Comparison of ENCODE assay signal across 1 cellular context in the genomic region with DNA sequence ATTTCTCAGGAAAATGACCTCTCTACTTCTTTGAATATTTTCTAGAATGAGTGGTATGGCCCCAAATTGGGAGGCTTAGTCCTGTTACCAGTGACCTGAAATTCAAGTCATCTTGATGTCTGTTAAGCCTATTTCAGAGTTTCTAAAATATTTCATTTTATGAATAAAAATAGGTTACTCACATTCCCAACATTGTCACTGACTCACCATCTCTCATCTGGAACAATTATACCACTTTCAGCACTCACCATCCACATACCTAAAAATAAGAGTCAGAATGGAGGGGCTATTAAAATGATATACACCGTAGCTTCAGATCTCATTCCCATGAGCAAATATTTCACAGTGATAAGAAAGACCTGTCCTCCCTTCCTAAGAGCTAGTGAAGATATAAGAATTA.
TF ChIP-seq lines count a peak whose summit lies in the region.

No MANE protein-coding gene starts in this region.

TF ChIP-seq in HepG2, 621 proteins besides CTCF, POLR2A, EP300 and RAD21 (continued from another document):
- TF ChIP-seq, protein P1, sequence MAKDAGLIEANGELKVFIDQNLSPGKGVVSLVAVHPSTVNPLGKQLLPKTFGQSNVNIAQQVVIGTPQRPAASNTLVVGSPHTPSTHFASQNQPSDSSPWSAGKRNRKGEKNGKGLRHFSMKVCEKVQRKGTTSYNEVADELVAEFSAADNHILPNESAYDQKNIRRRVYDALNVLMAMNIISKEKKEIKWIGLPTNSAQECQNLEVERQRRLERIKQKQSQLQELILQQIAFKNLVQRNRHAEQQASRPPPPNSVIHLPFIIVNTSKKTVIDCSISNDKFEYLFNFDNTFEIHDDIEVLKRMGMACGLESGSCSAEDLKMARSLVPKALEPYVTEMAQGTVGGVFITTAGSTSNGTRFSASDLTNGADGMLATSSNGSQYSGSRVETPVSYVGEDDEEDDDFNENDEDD (CRISPR knock-in tag; IDR thresholded peaks at IDR 0.05; ENCODE audit: borderline replicate concordance), result no peak
- TF ChIP-seq, protein P2, sequence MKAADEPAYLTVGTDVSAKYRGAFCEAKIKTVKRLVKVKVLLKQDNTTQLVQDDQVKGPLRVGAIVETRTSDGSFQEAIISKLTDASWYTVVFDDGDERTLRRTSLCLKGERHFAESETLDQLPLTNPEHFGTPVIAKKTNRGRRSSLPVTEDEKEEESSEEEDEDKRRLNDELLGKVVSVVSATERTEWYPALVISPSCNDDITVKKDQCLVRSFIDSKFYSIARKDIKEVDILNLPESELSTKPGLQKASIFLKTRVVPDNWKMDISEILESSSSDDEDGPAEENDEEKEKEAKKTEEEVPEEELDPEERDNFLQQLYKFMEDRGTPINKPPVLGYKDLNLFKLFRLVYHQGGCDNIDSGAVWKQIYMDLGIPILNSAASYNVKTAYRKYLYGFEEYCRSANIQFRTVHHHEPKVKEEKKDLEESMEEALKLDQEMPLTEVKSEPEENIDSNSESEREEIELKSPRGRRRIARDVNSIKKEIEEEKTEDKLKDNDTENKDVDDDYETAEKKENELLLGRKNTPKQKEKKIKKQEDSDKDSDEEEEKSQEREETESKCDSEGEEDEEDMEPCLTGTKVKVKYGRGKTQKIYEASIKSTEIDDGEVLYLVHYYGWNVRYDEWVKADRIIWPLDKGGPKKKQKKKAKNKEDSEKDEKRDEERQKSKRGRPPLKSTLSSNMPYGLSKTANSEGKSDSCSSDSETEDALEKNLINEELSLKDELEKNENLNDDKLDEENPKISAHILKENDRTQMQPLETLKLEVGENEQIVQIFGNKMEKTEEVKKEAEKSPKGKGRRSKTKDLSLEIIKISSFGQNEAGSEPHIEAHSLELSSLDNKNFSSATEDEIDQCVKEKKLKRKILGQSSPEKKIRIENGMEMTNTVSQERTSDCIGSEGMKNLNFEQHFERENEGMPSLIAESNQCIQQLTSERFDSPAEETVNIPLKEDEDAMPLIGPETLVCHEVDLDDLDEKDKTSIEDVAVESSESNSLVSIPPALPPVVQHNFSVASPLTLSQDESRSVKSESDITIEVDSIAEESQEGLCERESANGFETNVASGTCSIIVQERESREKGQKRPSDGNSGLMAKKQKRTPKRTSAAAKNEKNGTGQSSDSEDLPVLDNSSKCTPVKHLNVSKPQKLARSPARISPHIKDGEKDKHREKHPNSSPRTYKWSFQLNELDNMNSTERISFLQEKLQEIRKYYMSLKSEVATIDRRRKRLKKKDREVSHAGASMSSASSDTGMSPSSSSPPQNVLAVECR (CRISPR knock-in tag; IDR thresholded peaks at IDR 0.05; ENCODE audit: borderline replicate concordance), result no peak
- TF ChIP-seq HMG20B (CRISPR knock-in tag; conservative IDR thresholded peaks at IDR 0.05) (no peak), MTA1 (CRISPR knock-in tag; IDR thresholded peaks at IDR 0.05; ENCODE audit: borderline replicate concordance) (no peak), MED8 (CRISPR knock-in tag; IDR thresholded peaks at IDR 0.05; ENCODE audit: insufficient replicate concordance) (no peak), MED13 (CRISPR knock-in tag; IDR thresholded peaks at IDR 0.05) (no peak), MXI1 (IDR thresholded peaks at IDR 0.05; ENCODE audit: borderline replicate concordance, low read depth, low read length) (no peak), ZSCAN31 (CRISPR knock-in tag; IDR thresholded peaks at IDR 0.05; ENCODE audit: low read depth) (no peak), RARG (CRISPR knock-in tag; IDR thresholded peaks at IDR 0.05; ENCODE audit: low read depth) (no peak)
- TF ChIP-seq, protein P3, sequence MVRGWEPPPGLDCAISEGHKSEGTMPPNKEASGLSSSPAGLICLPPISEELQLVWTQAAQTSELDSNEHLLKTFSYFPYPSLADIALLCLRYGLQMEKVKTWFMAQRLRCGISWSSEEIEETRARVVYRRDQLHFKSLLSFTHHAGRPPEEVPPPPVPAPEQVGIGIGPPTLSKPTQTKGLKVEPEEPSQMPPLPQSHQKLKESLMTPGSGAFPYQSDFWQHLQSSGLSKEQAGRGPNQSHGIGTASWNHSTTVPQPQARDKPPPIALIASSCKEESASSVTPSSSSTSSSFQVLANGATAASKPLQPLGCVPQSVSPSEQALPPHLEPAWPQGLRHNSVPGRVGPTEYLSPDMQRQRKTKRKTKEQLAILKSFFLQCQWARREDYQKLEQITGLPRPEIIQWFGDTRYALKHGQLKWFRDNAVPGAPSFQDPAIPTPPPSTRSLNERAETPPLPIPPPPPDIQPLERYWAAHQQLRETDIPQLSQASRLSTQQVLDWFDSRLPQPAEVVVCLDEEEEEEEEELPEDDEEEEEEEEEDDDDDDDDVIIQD (CRISPR knock-in tag; IDR thresholded peaks at IDR 0.05; ENCODE audit: low read depth), result no peak
